In the genomic region with DNA sequence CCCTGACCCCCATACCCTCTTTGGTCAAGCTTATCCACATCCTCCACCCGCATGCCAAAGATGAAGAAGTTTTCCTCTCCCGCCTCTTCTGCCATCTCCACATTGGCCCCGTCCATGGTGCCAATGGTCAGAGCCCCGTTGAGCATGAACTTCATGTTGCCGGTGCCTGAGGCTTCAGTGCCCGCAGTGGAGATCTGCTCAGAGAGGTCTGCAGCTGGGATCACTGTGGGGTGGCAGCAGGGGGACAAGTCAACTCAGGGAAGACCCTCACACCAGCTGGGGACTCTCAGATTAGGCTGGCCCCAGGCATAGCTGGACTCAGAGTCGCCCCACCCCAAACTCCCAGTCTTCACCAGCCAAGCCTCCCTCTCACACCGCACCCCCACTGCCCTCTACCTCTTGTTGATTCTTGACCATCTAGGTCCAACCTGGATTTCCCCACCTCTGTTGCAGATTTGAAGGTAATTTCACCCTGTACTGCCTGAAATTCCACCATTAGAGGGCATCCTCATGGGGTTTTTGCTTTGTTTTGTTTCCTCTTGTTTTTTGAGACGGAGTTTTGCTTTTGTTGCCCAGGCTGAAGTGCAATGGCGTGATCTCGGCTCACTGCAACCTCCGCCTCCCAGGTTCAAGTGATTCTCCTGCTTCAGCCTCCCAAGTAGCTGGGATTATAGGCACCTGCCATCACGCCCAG, we compare ENCODE assay signal across 17 cellular contexts. TPM values are rescaled to one million over a fixed set of nuclear protein-coding genes. Genes with fewer than 3 reads are reported as not detected.
DNase-seq lines count a peak whose midpoint lies in the region; ATAC-seq and TF ChIP-seq lines count a peak whose summit lies in the region.
"Had no signal": no experiment of that assay in that cellular context is flagged by ENCODE, and none has a peak within 500 bp of the region (broad histone marks: within the 10 kb centered on the region; RNA-seq: fewer than 3 reads in every experiment).

No MANE protein-coding gene starts in this region.

- H2AFZ ChIP-seq in Karpas-422 (ENCODE audit: low read length): no peak overlapping the region

- H3K9me3 Mint-ChIP-seq in activated naive CD4-positive, alpha-beta T cell treated with anti-CD3 and anti-CD28 coated beads, Interleukin-2, amount 50 U/mL, for 24 hours: no peaks in the 10 kb centered on the region
- no peaks in the 10 kb centered on the region for H3K9me3 Mint-ChIP-seq in stimulated activated memory B cell treated with anti-CD40 and anti-IgM and Interleukin-4, amounts not matched to agents 10 μg/mL and 1 μg/mL and 100 μg/mL, for 72 hours
- H3K9me3 Mint-ChIP-seq: central memory CD8-positive, alpha-beta T cell had no signal

- no peak for DNase-seq in activated naive CD4-positive, alpha-beta T cell (lab: John Stamatoyannopoulos, UW)
- DNase-seq in OCI-M1 (lab: John Stamatoyannopoulos, UW) (peak; percentile 28), epithelial cell of proximal tubule (ENCODE audit: low read depth) (no peak), Karpas-422 (no peak), GM10266 (ENCODE audit: extremely low spot score) (no peak)
- DNase-seq: activated effector memory CD4-positive, alpha-beta T cell treated with Interleukin-2 at 50 U/mL for 16 hours; GOT3; NCI-H1417 had no signal

- H3K4me3 Mint-ChIP-seq in activated naive CD4-positive, alpha-beta T cell treated with anti-CD3 and anti-CD28 coated beads, Interleukin-2, amount 50 U/mL, for 24 hours: no peak overlapping the region
- no peak overlapping the region for H3K4me3 Mint-ChIP-seq in stimulated activated memory B cell treated with anti-CD40 and anti-IgM and Interleukin-4, amounts not matched to agents 10 μg/mL and 1 μg/mL and 100 μg/mL, for 72 hours
- H3K4me3 Mint-ChIP-seq: central memory CD8-positive, alpha-beta T cell had no signal

- H3K27ac ChIP-seq in Karpas-422 (ENCODE audit: low read length): no peak overlapping the region
- H3K27ac ChIP-seq: pancreas had no signal

- no peak overlapping the region for H3K9ac ChIP-seq in Karpas-422 (ENCODE audit: low read length)

- H3K4me1 ChIP-seq in Karpas-422 (ENCODE audit: low read length): peaks cover 7% of the 10 kb centered on the region

- peak overlapping the region; percentile 73 for H3K27ac Mint-ChIP-seq in activated naive CD4-positive, alpha-beta T cell treated with anti-CD3 and anti-CD28 coated beads, Interleukin-2, amount 50 U/mL, for 24 hours
- H3K27ac Mint-ChIP-seq in stimulated activated memory B cell treated with anti-CD40 and anti-IgM and Interleukin-4, amounts not matched to agents 10 μg/mL and 1 μg/mL and 100 μg/mL, for 72 hours: peak overlapping the region; percentile 38

- H3K36me3 Mint-ChIP-seq in activated naive CD4-positive, alpha-beta T cell treated with anti-CD3 and anti-CD28 coated beads, Interleukin-2, amount 50 U/mL, for 24 hours: peaks cover 13% of the 10 kb centered on the region
- peaks cover 37% of the 10 kb centered on the region for H3K36me3 Mint-ChIP-seq in stimulated activated memory B cell treated with anti-CD40 and anti-IgM and Interleukin-4, amounts not matched to agents 10 μg/mL and 1 μg/mL and 100 μg/mL, for 72 hours

- H3K79me2 ChIP-seq in Karpas-422 (ENCODE audit: low read length): no peaks in the 10 kb centered on the region

- H3K4me3 ChIP-seq in epithelial cell of proximal tubule (ENCODE audit: low read depth, low read length) (no peak overlapping the region), Karpas-422 (ENCODE audit: low read length) (no peak overlapping the region)
- H3K4me3 ChIP-seq: pancreas, Peyer's patch, smooth muscle cell had no signal

- H3K27me3 Mint-ChIP-seq in activated naive CD4-positive, alpha-beta T cell treated with anti-CD3 and anti-CD28 coated beads, Interleukin-2, amount 50 U/mL, for 24 hours: no peaks in the 10 kb centered on the region
- H3K27me3 Mint-ChIP-seq in stimulated activated memory B cell treated with anti-CD40 and anti-IgM and Interleukin-4, amounts not matched to agents 10 μg/mL and 1 μg/mL and 100 μg/mL, for 72 hours: no peaks in the 10 kb centered on the region
- H3K27me3 Mint-ChIP-seq: central memory CD8-positive, alpha-beta T cell had no signal

- H4K20me1 ChIP-seq in Karpas-422 (ENCODE audit: insufficient read depth, low read depth, low read length): no peaks in the 10 kb centered on the region

- TF ChIP-seq CTCF in epithelial cell of proximal tubule (conservative IDR thresholded peaks at IDR 0.05; ENCODE audit: low read depth, low read length) (peak; percentile 30), GM10266 (IDR thresholded peaks at IDR 0.05; ENCODE audit: control insufficient read depth, insufficient read depth, low read depth, missing control alignments) (no peak)

- peaks cover 39% of the 10 kb centered on the region for H3K4me1 Mint-ChIP-seq in activated naive CD4-positive, alpha-beta T cell treated with anti-CD3 and anti-CD28 coated beads, Interleukin-2, amount 50 U/mL, for 24 hours
- peaks cover 51% of the 10 kb centered on the region for H3K4me1 Mint-ChIP-seq in stimulated activated memory B cell treated with anti-CD40 and anti-IgM and Interleukin-4, amounts not matched to agents 10 μg/mL and 1 μg/mL and 100 μg/mL, for 72 hours

- no peaks in the 10 kb centered on the region for H3K36me3 ChIP-seq in Karpas-422 (ENCODE audit: insufficient read depth, low read length)
- H3K36me3 ChIP-seq: pancreas, Peyer's patch had no signal

- H3K27me3 ChIP-seq in Karpas-422 (ENCODE audit: low read length): no peaks in the 10 kb centered on the region
- H3K27me3 ChIP-seq: pancreas, Peyer's patch had no signal

- no peaks in the 10 kb centered on the region for H3K9me2 ChIP-seq in Karpas-422 (replicated peaks; ENCODE audit: insufficient read depth, low read length)

- H3K4me2 ChIP-seq in Karpas-422 (ENCODE audit: low read depth, low read length, poor library complexity, severe bottlenecking): no peak overlapping the region
- H3K4me2 ChIP-seq: smooth muscle cell had no signal

- no peaks in the 10 kb centered on the region for H3K9me3 ChIP-seq in Karpas-422 (ENCODE audit: low read length)
- H3K9me3 ChIP-seq: pancreas, Peyer's patch had no signal

- no peak for ATAC-seq in stimulated activated memory B cell treated with anti-CD40 and anti-IgM and Interleukin-4, amounts not matched to agents 10 μg/mL and 1 μg/mL and 100 μg/mL, for 72 hours
- no peak for ATAC-seq in HG03280 (IDR thresholded peaks at IDR 0.05; ENCODE audit: unreplicated experiment)
- ATAC-seq: pancreas had no signal

RNA-seq across cellular contexts. Expression of gene RASGRP2, which starts 6.6 kb away (rescaled TPM):
- not detected in 2 replicates for total RNA-seq in epithelial cell of proximal tubule
- 4.0 and 5.3 TPM in 2 replicates for total RNA-seq in Karpas-422 (2014; rRNA removed; shearing (Covaris generic); ENCODE audit: low replicate concordance)
- total RNA-seq: NCI-H460 had no signal

RNA-seq across cellular contexts. Expression of gene PYGM, which starts 9.3 kb away (rescaled TPM):
- not detected in 2 replicates for total RNA-seq in epithelial cell of proximal tubule
- 1.3 TPM in 1 of 2 replicates, not detected in the other for total RNA-seq in Karpas-422 (2014; rRNA removed; shearing (Covaris generic); ENCODE audit: low replicate concordance)

RNA-seq across cellular contexts. Expression of gene NRXN2, which starts 27.5 kb away (rescaled TPM):
- 0.29 TPM in 1 of 2 replicates, not detected in the other for total RNA-seq in epithelial cell of proximal tubule
- 0.83 TPM in 1 of 2 replicates, not detected in the other for total RNA-seq in Karpas-422 (2014; rRNA removed; shearing (Covaris generic); ENCODE audit: low replicate concordance)
- total RNA-seq: endothelial cell of umbilical vein had no signal

RNA-seq across cellular contexts. Expression of gene SF1, which starts 27.8 kb away (rescaled TPM):
- 111 and 136 TPM in 2 replicates for total RNA-seq in epithelial cell of proximal tubule
- 156 and 329 TPM in 2 replicates for total RNA-seq in Karpas-422 (2014; rRNA removed; shearing (Covaris generic); ENCODE audit: low replicate concordance)

RNA-seq across cellular contexts. Expression of gene MAP4K2, which starts 52.5 kb away (rescaled TPM):
- total RNA-seq in epithelial cell of proximal tubule: 25.2 and 52.4 TPM in 2 replicates
- total RNA-seq in Karpas-422 (2014; rRNA removed; shearing (Covaris generic); ENCODE audit: low replicate concordance): 62.0 and 84.2 TPM in 2 replicates
